Comparison of ENCODE assay signal across 9 cellular contexts in the genomic region with DNA sequence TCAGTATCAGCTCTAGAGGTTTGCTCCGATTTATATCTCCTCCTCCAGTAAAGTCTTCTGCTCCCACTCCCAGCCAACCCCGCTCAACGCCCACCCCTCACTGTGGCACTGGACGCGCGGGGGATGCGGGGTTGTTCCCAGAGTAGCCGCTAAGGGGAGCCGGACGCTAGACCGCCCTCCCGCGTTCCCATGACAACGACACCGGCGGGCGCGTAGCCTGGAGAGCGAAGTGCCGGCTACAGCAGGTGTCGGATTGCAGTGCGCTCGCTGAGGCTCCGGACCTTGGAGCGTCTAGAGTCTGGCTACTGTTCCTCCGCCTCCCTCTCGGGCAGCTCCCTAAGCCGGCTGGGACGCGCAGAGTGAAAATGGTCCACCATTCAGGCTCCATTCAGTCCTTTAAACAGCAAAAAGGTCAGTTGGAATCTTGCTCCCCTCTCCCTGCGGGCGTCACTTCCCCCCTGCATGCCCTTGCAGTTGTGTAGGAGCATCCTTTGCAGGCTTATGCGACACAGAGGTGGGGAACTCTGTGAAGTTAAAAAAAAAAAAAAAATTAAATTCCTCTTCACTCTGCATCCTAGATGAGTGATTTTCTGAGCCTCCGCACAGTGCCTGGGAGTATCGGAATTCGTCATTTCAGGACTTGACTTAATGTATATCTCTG. TPM values are rescaled to one million over a fixed set of nuclear protein-coding genes. Genes with fewer than 3 reads are reported as not detected.
DNase-seq lines count a peak whose midpoint lies in the region; TF ChIP-seq lines count a peak whose summit lies in the region.
"Had no signal": no experiment of that assay in that cellular context is flagged by ENCODE, and none has a peak within 500 bp of the region (broad histone marks: within the 10 kb centered on the region; RNA-seq: fewer than 3 reads in every experiment).

ANO3 (plus strand) TSS at position 220 of the 661 bp plus-strand sequence; CDS start at position 366, 146 bp downstream.

- no peaks in the 10 kb centered on the region for H4K20me1 ChIP-seq in fibroblast of lung (ENCODE audit: control insufficient read depth, extremely low read depth, insufficient read depth, low read length)

- no peaks in the 10 kb centered on the region for H3K9me3 Mint-ChIP-seq in activated CD4-positive, alpha-beta T cell treated with anti-CD3 and anti-CD28 coated beads, Interleukin-2, amount 10 ng/mL, durations not matched to agents 7 days and 5 days
- H3K9me3 Mint-ChIP-seq in nephron progenitor cell, result no peaks in the 10 kb centered on the region

- no peak within 1 kb of the TSS for H3K9ac ChIP-seq in fibroblast of lung (ENCODE audit: insufficient read depth, low read length)

- H3K27ac Mint-ChIP-seq in activated CD4-positive, alpha-beta T cell treated with anti-CD3 and anti-CD28 coated beads, Interleukin-2, amount 10 ng/mL, durations not matched to agents 7 days and 5 days, result no peak within 1 kb of the TSS
- H3K27ac Mint-ChIP-seq in nephron progenitor cell, result peak within 1 kb of the TSS; percentile 22

- no peak within 1 kb of the TSS for H3K4me3 Mint-ChIP-seq in activated CD4-positive, alpha-beta T cell treated with anti-CD3 and anti-CD28 coated beads, Interleukin-2, amount 10 ng/mL, durations not matched to agents 7 days and 5 days
- peak within 1 kb of the TSS; percentile 71 for H3K4me3 Mint-ChIP-seq in nephron progenitor cell

- H3K4me3 ChIP-seq in SJSA1 (no peak within 1 kb of the TSS), fibroblast of lung (replicated peaks in 1 of 4; ENCODE audit: control extremely low read depth in 1 of 4, insufficient read depth in 1 of 4, low read depth in 3 of 4, low read length in 4 of 4) (peak within 1 kb of the TSS in 3 of 4 experiments; percentile 33 to 67 (median 49))

- H3K27ac ChIP-seq in SJSA1 (no peak within 1 kb of the TSS), fibroblast of lung (ENCODE audit: insufficient read depth, low read length) (no peak within 1 kb of the TSS)

- H3K79me2 ChIP-seq in fibroblast of lung (ENCODE audit: control insufficient read depth, insufficient read depth, low read length), result no peaks in the 10 kb centered on the region

- POLR2A ChIA-PET in activated CD4-positive, alpha-beta T cell treated with anti-CD3 and anti-CD28 coated beads, Interleukin-2, amount 10 ng/mL, durations not matched to agents 7 days and 5 days (lab: Charles Lee), result no interaction called here

- no peaks in the 10 kb centered on the region for H3K36me3 Mint-ChIP-seq in activated CD4-positive, alpha-beta T cell treated with anti-CD3 and anti-CD28 coated beads, Interleukin-2, amount 10 ng/mL, durations not matched to agents 7 days and 5 days (ENCODE audit: low read depth)
- H3K36me3 Mint-ChIP-seq in nephron progenitor cell (ENCODE audit: low read depth), result no peaks in the 10 kb centered on the region

- H3K4me1 Mint-ChIP-seq in activated CD4-positive, alpha-beta T cell treated with anti-CD3 and anti-CD28 coated beads, Interleukin-2, amount 10 ng/mL, durations not matched to agents 7 days and 5 days, result no peaks in the 10 kb centered on the region
- H3K4me1 Mint-ChIP-seq in nephron progenitor cell, result peaks cover 39% of the 10 kb centered on the region

- H3K27me3 Mint-ChIP-seq in activated CD4-positive, alpha-beta T cell treated with anti-CD3 and anti-CD28 coated beads, Interleukin-2, amount 10 ng/mL, durations not matched to agents 7 days and 5 days, result peaks cover 7% of the 10 kb centered on the region
- peaks cover 28% of the 10 kb centered on the region for H3K27me3 Mint-ChIP-seq in nephron progenitor cell (ENCODE audit: low read depth, poor library complexity)

- H3K36me3 ChIP-seq in SJSA1 (no peaks in the 10 kb centered on the region), fibroblast of lung (ENCODE audit: control insufficient read depth, insufficient read depth, low read length) (no peaks in the 10 kb centered on the region)

- H3K9me3 ChIP-seq in SJSA1 (replicated peaks), result no peaks in the 10 kb centered on the region
- no peaks in the 10 kb centered on the region for H3K9me3 ChIP-seq in fibroblast of lung (ENCODE audit: control insufficient read depth, insufficient read depth, low read depth, low read length)

- CTCF ChIA-PET in activated CD4-positive, alpha-beta T cell treated with anti-CD3 and anti-CD28 coated beads, Interleukin-2, amount 10 ng/mL, durations not matched to agents 7 days and 5 days (lab: Charles Lee), result no interaction called here

- no peaks in the 10 kb centered on the region for H3K4me1 ChIP-seq in SJSA1 (replicated peaks)
- no peaks in the 10 kb centered on the region for H3K4me1 ChIP-seq in fibroblast of lung (ENCODE audit: control insufficient read depth, extremely low read depth, insufficient read depth, low read length)

- peak; percentile 8 for DNase-seq in activated CD4-positive, alpha-beta T cell treated with anti-CD3 and anti-CD28 coated beads, Interleukin-2, amount 10 ng/mL, durations not matched to agents 7 days and 5 days
- DNase-seq in activated CD4-positive, alpha-beta T cell treated with anti-CD3 and anti-CD28 coated beads for 1 hour, result no peak
- peak; percentile 2 for DNase-seq in GOT3 (lab: John Stamatoyannopoulos, UW)
- DNase-seq in Kasumi-1 (lab: John Stamatoyannopoulos, UW), result peak; percentile 31 to 36
- DNase-seq in SJSA1 (ENCODE audit: low read depth in 1 of 2, low spot score in 2 of 2), result peak; percentile 31 to 67
- DNase-seq in fibroblast of lung (ENCODE audit: low read depth in 2 of 2), result peak; percentile 84 to 89
- peak; percentile 95 for DNase-seq in nephron progenitor cell
- no peak for DNase-seq in NCI-H128 (lab: John Stamatoyannopoulos, UW; ENCODE audit: unreplicated experiment)
- DNase-seq: DND-41 had no signal

- TF ChIP-seq CTCF in fibroblast of lung (conservative IDR thresholded peaks at IDR 0.05 in 1 of 2, IDR thresholded peaks at IDR 0.05 in 1 of 2; ENCODE audit: low read depth in 1 of 2, low read length in 2 of 2), result peak; percentile 29 to 75
- TF ChIP-seq CTCF in nephron progenitor cell (IDR thresholded peaks at IDR 0.05), result peak; percentile 77

- H3K27me3 ChIP-seq in SJSA1 (replicated peaks) (peaks cover 23% of the 10 kb centered on the region), fibroblast of lung (ENCODE audit: control insufficient read depth, insufficient read depth, low read length) (peaks cover 7% of the 10 kb centered on the region)

- peak within 1 kb of the TSS; percentile 82 for H3K4me2 ChIP-seq in fibroblast of lung (ENCODE audit: extremely low read depth, insufficient read depth, low read length)

- peak within 1 kb of the TSS; percentile 33 for H2AFZ ChIP-seq in fibroblast of lung (ENCODE audit: low read length)

RNA-seq across cellular contexts. Expression of gene ANO3, which starts in this region (rescaled TPM):
- not detected for total RNA-seq in activated CD4-positive, alpha-beta T cell treated with anti-CD3 and anti-CD28 coated beads, Interleukin-2, amount 10 ng/mL, durations not matched to agents 7 days and 5 days
- total RNA-seq in SJSA1 (2014; rRNA removed; shearing (Covaris generic)), result not detected in 2 replicates
- total RNA-seq in fibroblast of lung, result 1.0 and 5.1 TPM in 2 replicates
- 0.25 and 2.2 TPM in 2 replicates for polyA plus RNA-seq in fibroblast of lung
- polyA plus RNA-seq in fibroblast of lung (2012), result 0.14 and 1.3 TPM in 2 replicates
- 0.27 and 0.59 TPM in 2 replicates for polyA minus RNA-seq in fibroblast of lung (ENCODE audit: low replicate concordance)

Comparison
In these comparisons a context has a peak if more than half of its experiments do, and no peak if none do; other contexts are left out.
1. Peak in DNase-seq in activated CD4-positive, alpha-beta T cell treated with anti-CD3 and anti-CD28 coated beads, Interleukin-2, amount 10 ng/mL, durations not matched to agents 7 days and 5 days; RNA of the gene not detected or under 1 TPM.
2. Peak in DNase-seq in SJSA1; RNA of the gene not detected or under 1 TPM.
3. DNase-seq: peak in GOT3 (single experiment), Kasumi-1 (2 of 2), fibroblast of lung (2 of 2) and nephron progenitor cell (single experiment); none in activated CD4-positive, alpha-beta T cell treated with anti-CD3 and anti-CD28 coated beads for 1 hour (single experiment) and NCI-H128 (single experiment).